8 cellular contexts compared by ENCODE assay signal in the genomic region with DNA sequence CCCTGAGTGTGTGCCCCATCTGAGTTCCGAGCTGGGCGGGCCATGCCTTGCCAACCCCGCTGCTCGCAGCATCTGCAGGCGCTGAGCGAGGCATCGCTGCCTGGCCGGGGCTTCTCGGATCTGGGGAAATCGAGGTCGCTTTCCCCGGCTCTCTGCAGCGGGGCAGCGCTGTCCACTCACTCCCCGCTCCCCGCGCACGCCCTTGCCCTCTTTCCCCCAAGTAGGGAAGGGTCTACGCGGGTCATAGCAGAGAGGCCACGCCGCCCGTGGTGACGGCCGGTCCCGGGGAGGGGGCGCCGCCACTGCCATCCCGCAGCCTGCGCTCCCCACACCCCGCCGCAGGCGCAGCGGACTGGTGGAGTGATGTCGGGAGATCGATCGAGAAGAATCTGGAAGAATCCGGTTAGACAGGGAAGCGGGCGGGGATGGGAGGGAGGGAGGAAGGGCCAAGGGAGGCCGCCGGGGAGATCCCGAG. TPM values are rescaled to one million over a fixed set of nuclear protein-coding genes. Genes with fewer than 3 reads are reported as not detected.
A peak's percentile ranks its signal among the peaks of the same experiment; 100 is the strongest.
DNase-seq lines count a peak whose midpoint lies in the region; ATAC-seq and TF ChIP-seq lines count a peak whose summit lies in the region.

No MANE protein-coding gene starts in this region.

- peak overlapping the region; percentile 19; the same call in 1 of the 2 replicates for H2BK120ac ChIP-seq in IMR-90 (ENCODE audit: low read depth, low read length)

- peak overlapping the region; percentile 45 for H3K27ac Mint-ChIP-seq in activated naive CD8-positive, alpha-beta T cell treated with anti-CD3 and anti-CD28 coated beads, Interleukin-2, amount 10 ng/mL, durations not matched to agents 7 days and 5 days

- H3K4me1 ChIP-seq in IMR-90 (ENCODE audit: control insufficient read depth, insufficient read depth, low read length) (peaks cover 4% of the 10 kb centered on the region; the same call in 1 of the 2 replicates), heart right ventricle (peaks cover 12 to 38% (median 30%) of the 10 kb centered on the region in 9 donors), ovary (ENCODE audit: insufficient read depth) (peaks cover 12% of the 10 kb centered on the region)

- H2AFZ ChIP-seq in IMR-90 (replicated peaks; ENCODE audit: low read length, poor library complexity) = peak overlapping the region; percentile 90

- H3K27ac ChIP-seq in IMR-90 (ENCODE audit: insufficient read depth, low read length) (peak overlapping the region; percentile 4; the same call in 1 of the 2 replicates), heart right ventricle (peak overlapping the region in 9 of 10 donors; percentile 24 to 82 (median 74)), ovary (peak overlapping the region; percentile 84 to 93), WERI-Rb-1 (no peak overlapping the region)

- no peak overlapping the region for H2BK15ac ChIP-seq in IMR-90 (ENCODE audit: low read depth, low read length)

- no peak overlapping the region for H3K14ac ChIP-seq in IMR-90 (replicated peaks; ENCODE audit: low read depth, low read length)

- peak overlapping the region; percentile 43; the same call in 1 of the 2 replicates for H3K4ac ChIP-seq in IMR-90 (ENCODE audit: low read depth, low read length)

- H3K23ac ChIP-seq in IMR-90 (ENCODE audit: low read depth, low read length) = no peak overlapping the region; the same call in 1 of the 2 replicates

- H3K27me3 ChIP-seq in IMR-90 (ENCODE audit: control insufficient read depth, insufficient read depth, low read length) (peaks cover under 1% of the 10 kb centered on the region; the same call in 1 of the 2 replicates), heart right ventricle (no peaks in the 10 kb centered on the region), ovary (no peaks in the 10 kb centered on the region), WERI-Rb-1 (ENCODE audit: insufficient read depth, low read depth, severe bottlenecking) (no peaks in the 10 kb centered on the region)

- 0 out of 2 replicates have a peak overlapping the region, but pooled peaks have one; percentile 6 for H4K91ac ChIP-seq in IMR-90 (ENCODE audit: insufficient read depth, low read depth, low read length)

- peak overlapping the region; percentile 49 for H3K9ac ChIP-seq in IMR-90 (ENCODE audit: low read depth, low read length)

- H3K79me1 ChIP-seq in IMR-90 (ENCODE audit: low read depth in 1 of 2, low read length in 2 of 2) = peaks cover 33 to 35% of the 10 kb centered on the region in 2 experiments

- BruUV-seq in IMR-90 (replicated peaks; lab: Mats Ljungman, UMichigan) = no TSS peak

- H3K36me3 ChIP-seq in IMR-90 (ENCODE audit: control insufficient read depth, insufficient read depth, low read length) (peaks cover 16% of the 10 kb centered on the region), heart right ventricle (peaks cover 0 to 25% (median 10%) of the 10 kb centered on the region in 9 donors), ovary (no peaks in the 10 kb centered on the region), WERI-Rb-1 (peaks cover 34% of the 10 kb centered on the region)

- no peaks in the 10 kb centered on the region for H3K9me3 Mint-ChIP-seq in activated naive CD8-positive, alpha-beta T cell treated with anti-CD3 and anti-CD28 coated beads, Interleukin-2, amount 10 ng/mL, durations not matched to agents 7 days and 5 days

- H3K36me3 Mint-ChIP-seq in activated naive CD8-positive, alpha-beta T cell treated with anti-CD3 and anti-CD28 coated beads, Interleukin-2, amount 10 ng/mL, durations not matched to agents 7 days and 5 days = peaks cover 9% of the 10 kb centered on the region

- H2AK5ac ChIP-seq in IMR-90 (ENCODE audit: low read depth, low read length) = no peak overlapping the region

- in situ Hi-C loops in IMR-90 (cut with MboI; ENCODE audit: low sequenced_read_pairs) = no loop called here

- peak overlapping the region in 1 of 2 experiments; percentile 69; a peak in 1 of 4 replicates for H4K8ac ChIP-seq in IMR-90 (ENCODE audit: low read depth in 2 of 2, low read length in 2 of 2)

- intact Hi-C loops in IMR-90 (cut with micrococcal nuclease) = no loop called here
- intact Hi-C loops in heart right ventricle (cut with DNase I) = loop anchor here in 1 of 10 donors (2.0 kb wide), 1 partner anchor 19 kb away; a partner anchor contains a TSS
- intact Hi-C loops in ovary (cut with DNase I) = no loop called here

- no peak overlapping the region for H3K18ac ChIP-seq in IMR-90 (ENCODE audit: low read depth, low read length)

- TF ChIP-seq POLR2A in IMR-90 (IDR thresholded peaks at IDR 0.05; ENCODE audit: low read depth, low read length) = no peak
- TF ChIP-seq POLR2A in ovary (IDR thresholded peaks at IDR 0.05) = no peak

- TF ChIP-seq EP300 in ovary (IDR thresholded peaks at IDR 0.05) = no peak

- H2AK9ac ChIP-seq in IMR-90 (replicated peaks; ENCODE audit: low read depth, low read length, poor library complexity) = peak overlapping the region; percentile 47

- peak overlapping the region; percentile 61 for H3K4me2 ChIP-seq in IMR-90 (ENCODE audit: low read depth, low read length)

- no peak overlapping the region for H2BK5ac ChIP-seq in IMR-90 (ENCODE audit: low read depth, low read length, poor library complexity, severe bottlenecking)

- peaks cover 27% of the 10 kb centered on the region for H3K4me1 Mint-ChIP-seq in activated naive CD8-positive, alpha-beta T cell treated with anti-CD3 and anti-CD28 coated beads, Interleukin-2, amount 10 ng/mL, durations not matched to agents 7 days and 5 days

- no peak for DNase-seq in IMR-90
- DNase-seq in activated naive CD8-positive, alpha-beta T cell treated with anti-CD3 and anti-CD28 coated beads, Interleukin-2, amount 10 ng/mL, durations not matched to agents 7 days and 5 days = peak; percentile 59
- no peak for DNase-seq in heart right ventricle
- DNase-seq in ovary = no peak
- DNase-seq in WERI-Rb-1 = no peak

- no peak overlapping the region for H4K5ac ChIP-seq in IMR-90 (ENCODE audit: low read depth, low read length)

- H3K9me3 ChIP-seq in IMR-90 (ENCODE audit: control insufficient read depth, insufficient read depth, low read length) (no peaks in the 10 kb centered on the region), heart right ventricle (no peaks in the 10 kb centered on the region), ovary (no peaks in the 10 kb centered on the region), WERI-Rb-1 (ENCODE audit: severe bottlenecking) (no peaks in the 10 kb centered on the region)

- TF ChIP-seq CTCF in IMR-90 (conservative IDR thresholded peaks at IDR 0.05; ENCODE audit: low read depth, low read length) = no peak
- peak in 1 of 9 donors; percentile 1 for TF ChIP-seq CTCF in heart right ventricle (IDR thresholded peaks at IDR 0.05)
- TF ChIP-seq CTCF in ovary (IDR thresholded peaks at IDR 0.05) = no peak
- TF ChIP-seq CTCF in WERI-Rb-1 (IDR thresholded peaks at IDR 0.05; ENCODE audit: low read depth, low read length) = no peak

- 4% methylated on average over 22 of the region's 43 CpGs; no CpG with 5 or more reads in 1 of the 2 experiments for WGBS in IMR-90 (ENCODE audit: extremely low coverage in 2 of 2, insufficient read length in 1 of 2), 2 experiments
- WGBS in heart right ventricle, 2 donors = 6% methylated on average over 43 of the region's 43 CpGs
- WGBS in ovary, 3 donors = 1 to 4% (median 3%) methylated on average over 42 to 43 of the region's 43 CpGs

- H2BK20ac ChIP-seq in IMR-90 (ENCODE audit: low read depth, low read length) = no peak overlapping the region

- POLR2A ChIA-PET in IMR-90 (lab: Charles Lee; ENCODE audit: unreplicated experiment) = no interaction called here
- POLR2A ChIA-PET in activated naive CD8-positive, alpha-beta T cell treated with anti-CD3 and anti-CD28 coated beads, Interleukin-2, amount 10 ng/mL, durations not matched to agents 7 days and 5 days (lab: Charles Lee) = interaction anchor here (0.7 to 3.4 kb wide), 7 partner anchors 11 to 104 kb away, joined by 3 to 31 read pairs (median 5); a partner anchor contains a TSS

- dilution Hi-C loops in IMR-90 (cut with HindIII; ENCODE audit: low sequenced_read_pairs, unreplicated experiment) = no loop called here

- H4K20me1 ChIP-seq in IMR-90 (ENCODE audit: insufficient read depth, low read length) = peaks cover 18% of the 10 kb centered on the region; the same call in 1 of the 2 replicates

- peaks cover 8% of the 10 kb centered on the region; the same call in 1 of the 2 replicates for H3K9me1 ChIP-seq in IMR-90 (ENCODE audit: insufficient read depth, low read length)

- CTCF ChIA-PET in IMR-90 (lab: Yijun Ruan, JAX) = no interaction called here

- peaks cover 7% of the 10 kb centered on the region for H3K27me3 Mint-ChIP-seq in activated naive CD8-positive, alpha-beta T cell treated with anti-CD3 and anti-CD28 coated beads, Interleukin-2, amount 10 ng/mL, durations not matched to agents 7 days and 5 days

- no peak overlapping the region for H3K56ac ChIP-seq in IMR-90 (ENCODE audit: extremely low read depth, insufficient read depth, low read length)

- no peak for TF ChIP-seq RAD21 in IMR-90 (IDR thresholded peaks at IDR 0.05; ENCODE audit: low read length)

- peak overlapping the region; percentile 80 for H3K4me3 Mint-ChIP-seq in activated naive CD8-positive, alpha-beta T cell treated with anti-CD3 and anti-CD28 coated beads, Interleukin-2, amount 10 ng/mL, durations not matched to agents 7 days and 5 days

- peak overlapping the region; percentile 60 for H3K4me3 ChIP-seq in IMR-90 (ENCODE audit: insufficient read depth, low read depth, low read length)
- H3K4me3 ChIP-seq in heart right ventricle = peak overlapping the region; percentile 63 to 91 (median 82)
- peak overlapping the region; percentile 85 for H3K4me3 ChIP-seq in ovary
- no peak overlapping the region for H3K4me3 ChIP-seq in WERI-Rb-1 (ENCODE audit: low read depth, low read length)

- peak; percentile 9 for ATAC-seq in GM19023 (IDR thresholded peaks at IDR 0.05; ENCODE audit: unreplicated experiment)
- peak; percentile 25 for ATAC-seq in IMR-90 (ENCODE audit: low read depth)
- peak; percentile 4 for ATAC-seq in activated naive CD8-positive, alpha-beta T cell treated with anti-CD3 and anti-CD28 coated beads, Interleukin-2, amount 10 ng/mL, durations not matched to agents 7 days and 5 days (ENCODE audit: low read depth)
- ATAC-seq in heart right ventricle = peak; percentile 19 to 56 (median 36)
- no peak for ATAC-seq in GM18870 (IDR thresholded peaks at IDR 0.05; ENCODE audit: unreplicated experiment)
- no peak for ATAC-seq in GM19351 (IDR thresholded peaks at IDR 0.05; ENCODE audit: unreplicated experiment)

RNA-seq across cellular contexts. Expression of a gene that starts 0.5 kb away (rescaled TPM):
- total RNA-seq in IMR-90 (2012; rRNA removed) (36.0 and 44.2 TPM in 2 replicates), heart right ventricle (10 to 100 TPM; 26.7 to 65.8 (median 49.1) TPM), ovary (100 to 1,000 TPM in 1 of 7 donors, 10 to 100 TPM in 6; 26.7 to 109 (median 57.5) TPM)
- polyA plus RNA-seq in IMR-90 (2012; rRNA removed) (31.4 and 35.7 TPM in 2 replicates), heart right ventricle (10 to 100 TPM; 18.7 to 54.4 TPM), ovary (10 to 100 TPM; 25.1 to 96.1 TPM)
- 15.7 and 19.1 TPM in 2 replicates for polyA plus RNA-seq in IMR-90 (2012; cell fraction: cytosol; rRNA removed)
- polyA plus RNA-seq in IMR-90 (2012; cell fraction: nucleus; rRNA removed; ENCODE audit: low replicate concordance) = 19.1 and 24.9 TPM in 2 replicates
- total RNA-seq in activated naive CD8-positive, alpha-beta T cell treated with anti-CD3 and anti-CD28 coated beads, Interleukin-2, amount 10 ng/mL, durations not matched to agents 7 days and 5 days = 10 to 100 TPM; 62.3 to 67.7 TPM

RNA-seq across cellular contexts. Expression of a gene that starts 18.2 kb away (rescaled TPM):
- total RNA-seq in IMR-90 (2012; rRNA removed) (20.0 and 20.3 TPM in 2 replicates), heart right ventricle (10 to 100 TPM; 10.9 to 20.4 (median 13.3) TPM), ovary (10 to 100 TPM; 25.4 to 57.3 (median 41.1) TPM)
- polyA plus RNA-seq in IMR-90 (2012; rRNA removed) (23.2 and 25.5 TPM in 2 replicates), heart right ventricle (10 to 100 TPM; 10.4 to 30.3 TPM), ovary (10 to 100 TPM; 33.6 to 66.0 TPM)
- polyA plus RNA-seq in IMR-90 (2012; cell fraction: cytosol; rRNA removed) = 12.3 and 33.6 TPM in 2 replicates
- 88.1 and 99.1 TPM in 2 replicates for polyA plus RNA-seq in IMR-90 (2012; cell fraction: nucleus; rRNA removed; ENCODE audit: low replicate concordance)
- total RNA-seq in activated naive CD8-positive, alpha-beta T cell treated with anti-CD3 and anti-CD28 coated beads, Interleukin-2, amount 10 ng/mL, durations not matched to agents 7 days and 5 days = 10 to 100 TPM; 66.2 to 66.8 TPM

RNA-seq across cellular contexts. Expression of a gene that starts 40.5 kb away (rescaled TPM):
- total RNA-seq in IMR-90 (2012; rRNA removed) = 0.18 and 0.28 TPM in 2 replicates
- 0.19 and 0.27 TPM in 2 replicates for polyA plus RNA-seq in IMR-90 (2012; rRNA removed)
- 0.01 and 0.27 TPM in 2 replicates for polyA plus RNA-seq in IMR-90 (2012; cell fraction: cytosol; rRNA removed)
- polyA plus RNA-seq in IMR-90 (2012; cell fraction: nucleus; rRNA removed; ENCODE audit: low replicate concordance) = 0.14 and 0.28 TPM in 2 replicates
- total RNA-seq in activated naive CD8-positive, alpha-beta T cell treated with anti-CD3 and anti-CD28 coated beads, Interleukin-2, amount 10 ng/mL, durations not matched to agents 7 days and 5 days = not detected
- total RNA-seq in heart right ventricle = 1 to 10 TPM; 1.4 to 3.6 (median 2.5) TPM
- 1 to 10 TPM; 2.3 to 4.0 TPM for polyA plus RNA-seq in heart right ventricle
- total RNA-seq in ovary = 10 to 100 TPM in 3 of 7 donors, 1 to 10 TPM in 3, under 1 TPM in 1; 0.83 to 15.1 (median 6.3) TPM
- polyA plus RNA-seq in ovary = 10 to 100 TPM in 1 of 2 donors, 1 to 10 TPM in 1; 4.9 to 10.3 TPM

Comparison
In these comparisons a context has a peak if more than half of its experiments do, and no peak if none do; other contexts are left out.
1. ATAC-seq: peak in GM19023 (single experiment), IMR-90 (single experiment), activated naive CD8-positive, alpha-beta T cell treated with anti-CD3 and anti-CD28 coated beads, Interleukin-2, amount 10 ng/mL, durations not matched to agents 7 days and 5 days (single experiment) and heart right ventricle (8 of 8); none in GM18870 (single experiment) and GM19351 (single experiment).